Comparison of ENCODE assay signal across 13 cellular contexts in the genomic region with DNA sequence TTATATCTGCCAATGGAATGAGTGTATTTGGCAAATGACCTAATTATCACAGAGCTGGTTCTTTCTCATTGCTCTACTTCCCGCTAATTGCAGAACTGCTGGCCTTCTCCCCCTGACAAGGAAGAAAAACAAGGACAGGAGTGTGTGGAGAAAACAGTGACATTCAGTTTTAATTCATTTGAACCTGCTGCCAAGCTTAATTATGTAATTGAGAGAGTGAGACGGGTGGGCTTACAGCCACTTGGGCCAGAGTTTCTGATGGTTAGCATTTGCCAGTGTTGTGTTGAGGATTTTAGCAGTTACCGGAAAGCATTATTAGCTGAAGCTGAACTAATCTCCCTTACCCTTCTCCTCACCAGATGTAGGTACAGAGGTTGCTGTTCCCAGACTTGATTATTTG.
DNase-seq lines count a peak whose midpoint lies in the region; ATAC-seq, FAIRE-seq and TF ChIP-seq lines count a peak whose summit lies in the region.
"Had no signal": no experiment of that assay in that cellular context is flagged by ENCODE, and none has a peak within 500 bp of the region (broad histone marks: within the 10 kb centered on the region; RNA-seq: fewer than 3 reads in every experiment).

No MANE protein-coding gene starts in this region.

- no peak for TF ChIP-seq CTCF in heart right ventricle (IDR thresholded peaks at IDR 0.05)

- intact Hi-C loops in left ventricle myocardium superior (cut with micrococcal nuclease): no loop called here
- intact Hi-C loops in heart right ventricle (cut with DNase I): no loop called here

- ATAC-seq in left ventricle myocardium superior (peak; percentile 48), heart right ventricle (no peak), HG02973 (IDR thresholded peaks at IDR 0.05; ENCODE audit: unreplicated experiment) (no peak)

- DNase-seq in left ventricle myocardium superior (no peak), heart right ventricle (no peak), NCI-H82 treated with DMSO at 0.1 percent for 48 hours (lab: John Stamatoyannopoulos, UW; ENCODE audit: unreplicated experiment) (peak; percentile 78), inferior parietal cortex (ENCODE audit: extremely low spot score) (peak; percentile 34), T-helper 2 cell (no peak), RCC 7860 (ENCODE audit: low spot score) (no peak)
- DNase-seq: BE2C; CD4-positive, alpha-beta memory T cell; GOT3; KBM-7; NCI-H526; SHP77 had no signal

- H3K4me3 ChIP-seq in heart right ventricle: no peak overlapping the region

- no peaks in the 10 kb centered on the region for H3K36me3 ChIP-seq in heart right ventricle
- H3K36me3 ChIP-seq: BE2C had no signal

- H3K27me3 ChIP-seq in heart right ventricle: no peaks in the 10 kb centered on the region
- H3K27me3 ChIP-seq: BE2C had no signal

- no peak for FAIRE-seq in RCC 7860 (lab: Jason Lieb, UNC)

- no peaks in the 10 kb centered on the region for H3K9me3 ChIP-seq in heart right ventricle
- H3K9me3 ChIP-seq: BE2C had no signal

- peak overlapping the region in 1 of 10 donors; percentile 16 for H3K27ac ChIP-seq in heart right ventricle

- WGBS in heart right ventricle, 2 donors: 79 to 80% methylated on average over 3 of the region's 3 CpGs

- H3K4me1 ChIP-seq in heart right ventricle: peaks cover 0 to 31% (median 8%) of the 10 kb centered on the region in 9 donors

Comparison
In these comparisons a context has a peak if more than half of its experiments do, and no peak if none do; other contexts are left out.
1. DNase-seq: peak in NCI-H82 treated with DMSO at 0.1 percent for 48 hours (single experiment) and inferior parietal cortex (single experiment); none in left ventricle myocardium superior (single experiment), heart right ventricle (0 of 2), T-helper 2 cell (0 of 5) and RCC 7860 (single experiment).